Comparison of ENCODE assay signal across 10 cellular contexts in genomic region chr2:71454221-71455010, GRCh38. TPM values are rescaled to one million over a fixed set of nuclear protein-coding genes. Genes with fewer than 3 reads are reported as not detected.
A peak's percentile ranks its signal among the peaks of the same experiment; 100 is the strongest.
DNase-seq lines count a peak whose midpoint lies in the region; ATAC-seq and TF ChIP-seq lines count a peak whose summit lies in the region.
"Had no signal": no experiment of that assay in that cellular context is flagged by ENCODE, and none has a peak within 500 bp of the region (broad histone marks: within the 10 kb centered on the region; RNA-seq: fewer than 3 reads in every experiment).

No MANE protein-coding gene starts in this region.

- CTCF ChIA-PET in activated naive CD4-positive, alpha-beta T cell treated with anti-CD3 and anti-CD28 coated beads, Interleukin-2, amount 10 ng/mL, durations not matched to agents 7 days and 5 days (lab: Charles Lee): interaction anchor here (0.6 to 1.3 kb wide), 2 partner anchors 25 to 1169 kb away, joined by 3 to 5 read pairs; no protein-coding TSS in a partner anchor

- peak overlapping the region; percentile 39 for H3K4me3 ChIP-seq in iPS-11a (ENCODE audit: low read depth, low read length)
- peak overlapping the region; percentile 88 for H3K4me3 ChIP-seq in psoas muscle

- no peaks in the 10 kb centered on the region for H3K27me3 ChIP-seq in psoas muscle (ENCODE audit: insufficient read depth in 3 of 3, low read length in 2 of 3)

- DNase-seq in GM20000 (ENCODE audit: low spot score): peak; percentile 18
- peak; percentile 11 for DNase-seq in astrocyte of the hippocampus (ENCODE audit: low read depth, low spot score)
- DNase-seq in psoas muscle: peak; percentile 67 to 91
- no peak for DNase-seq in NCI-H187 treated with DMSO at 0.1 percent for 48 hours (lab: John Stamatoyannopoulos, UW)
- DNase-seq in activated naive CD4-positive, alpha-beta T cell treated with anti-CD3 and anti-CD28 coated beads, Interleukin-2, amount 10 ng/mL, durations not matched to agents 7 days and 5 days: no peak
- DNase-seq: foreskin fibroblast, NCI-H446 treated with DMSO at 0.1 percent for 48 hours had no signal

- TF ChIP-seq CTCF in GM20000 (IDR thresholded peaks at IDR 0.05; ENCODE audit: extremely low read depth, missing control alignments) (no peak), psoas muscle (IDR thresholded peaks at IDR 0.05) (peak; percentile 36)

- H3K36me3 ChIP-seq in psoas muscle (ENCODE audit: insufficient read depth in 1 of 2, low read depth in 1 of 2): peaks cover 0 to 20% of the 10 kb centered on the region in 2 donors

- H3K4me1 Mint-ChIP-seq in activated naive CD4-positive, alpha-beta T cell treated with anti-CD3 and anti-CD28 coated beads, Interleukin-2, amount 10 ng/mL, durations not matched to agents 7 days and 5 days: peaks cover 14% of the 10 kb centered on the region

- WGBS in psoas muscle, 3 donors: 13 to 17% (median 15%) methylated on average over 17 of the region's 17 CpGs

- ATAC-seq in psoas muscle (peak; percentile 64 to 75 (median 70)), GM21786 (IDR thresholded peaks at IDR 0.05; ENCODE audit: unreplicated experiment) (no peak), GM19463 (IDR thresholded peaks at IDR 0.05; ENCODE audit: unreplicated experiment) (no peak)

- no peaks in the 10 kb centered on the region for H3K9me3 ChIP-seq in psoas muscle

- H3K27ac ChIP-seq in psoas muscle: peak overlapping the region; percentile 97

- intact Hi-C loops in psoas muscle (cut with DNase I): no loop called here

- no peaks in the 10 kb centered on the region for H3K9me3 Mint-ChIP-seq in activated naive CD4-positive, alpha-beta T cell treated with anti-CD3 and anti-CD28 coated beads, Interleukin-2, amount 10 ng/mL, durations not matched to agents 7 days and 5 days

- peaks cover 66% of the 10 kb centered on the region for H3K27me3 Mint-ChIP-seq in activated naive CD4-positive, alpha-beta T cell treated with anti-CD3 and anti-CD28 coated beads, Interleukin-2, amount 10 ng/mL, durations not matched to agents 7 days and 5 days

- H3K36me3 Mint-ChIP-seq in activated naive CD4-positive, alpha-beta T cell treated with anti-CD3 and anti-CD28 coated beads, Interleukin-2, amount 10 ng/mL, durations not matched to agents 7 days and 5 days: no peaks in the 10 kb centered on the region

- H3K4me3 Mint-ChIP-seq in activated naive CD4-positive, alpha-beta T cell treated with anti-CD3 and anti-CD28 coated beads, Interleukin-2, amount 10 ng/mL, durations not matched to agents 7 days and 5 days: no peak overlapping the region

- H3K27ac Mint-ChIP-seq in activated naive CD4-positive, alpha-beta T cell treated with anti-CD3 and anti-CD28 coated beads, Interleukin-2, amount 10 ng/mL, durations not matched to agents 7 days and 5 days: no peak overlapping the region

- peaks cover 79% of the 10 kb centered on the region for H3K4me1 ChIP-seq in psoas muscle

RNA-seq across cellular contexts. Expression of gene DYSF, which starts 1.1 kb away (rescaled TPM):
- 100 to 1,000 TPM; 109 to 208 (median 118) TPM for total RNA-seq in psoas muscle
- polyA plus RNA-seq in psoas muscle: 10 to 100 TPM; 38.3 to 67.1 (median 55.8) TPM

Comparison
In these comparisons a context has a peak if more than half of its experiments do, and no peak if none do; other contexts are left out.
1. DNase-seq: peak in GM20000 (single experiment), astrocyte of the hippocampus (single experiment) and psoas muscle (2 of 2); none in NCI-H187 treated with DMSO at 0.1 percent for 48 hours (single experiment) and activated naive CD4-positive, alpha-beta T cell treated with anti-CD3 and anti-CD28 coated beads, Interleukin-2, amount 10 ng/mL, durations not matched to agents 7 days and 5 days (single experiment).
2. ATAC-seq: peak in psoas muscle (4 of 4); none in GM21786 (single experiment) and GM19463 (single experiment).